Comparison of ENCODE assay signal across 1 cellular context in genomic region chr6:87366899-87367298, GRCh38.
TF ChIP-seq lines count a peak whose summit lies in the region.

No MANE protein-coding gene starts in this region.

TF ChIP-seq in K562, 482 proteins besides CTCF, POLR2A, EP300 and RAD21:
- TF ChIP-seq RBM25 (IDR thresholded peaks at IDR 0.05; ENCODE audit: low read depth, low read length, severe bottlenecking) = no peak
- peak; percentile 54; the same call in 1 of the 2 replicates for TF ChIP-seq NFIC (IDR thresholded peaks at IDR 0.05)
